Comparison of ENCODE assay signal across 12 cellular contexts in the genomic region with DNA sequence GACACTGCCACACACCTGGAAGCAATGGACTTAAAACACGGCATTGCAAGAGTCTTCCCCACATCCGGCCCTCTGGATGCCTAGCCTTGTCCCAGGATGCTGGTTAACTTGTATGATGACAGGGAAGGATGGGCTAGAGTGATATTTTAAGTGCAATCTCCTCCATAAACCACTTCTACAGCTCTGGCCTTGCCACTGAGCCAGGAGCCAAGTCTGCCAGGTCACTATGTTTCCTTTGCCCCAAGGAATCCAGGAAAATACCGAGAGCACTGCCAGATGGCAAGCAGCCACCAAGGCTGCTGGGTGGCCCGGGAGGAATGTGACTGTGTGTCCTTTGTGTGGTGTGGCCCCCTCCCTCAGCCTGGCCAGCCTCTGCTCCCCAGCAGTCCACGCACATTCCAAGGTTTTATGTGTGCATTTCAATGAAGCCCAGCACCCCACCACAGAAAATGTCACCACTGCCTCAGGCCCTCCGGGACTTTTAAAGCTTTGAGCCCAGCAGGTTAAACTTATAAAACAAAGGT.
A peak's percentile ranks its signal among the peaks of the same experiment; 100 is the strongest.
DNase-seq lines count a peak whose midpoint lies in the region; ATAC-seq and TF ChIP-seq lines count a peak whose summit lies in the region.
"Had no signal": no experiment of that assay in that cellular context is flagged by ENCODE, and none has a peak within 500 bp of the region (broad histone marks: within the 10 kb centered on the region; RNA-seq: fewer than 3 reads in every experiment).

No MANE protein-coding gene starts in this region.

- ATAC-seq in HG03457 (IDR thresholded peaks at IDR 0.05; ENCODE audit: unreplicated experiment), result no peak
- no peak for ATAC-seq in HG02610 (IDR thresholded peaks at IDR 0.05; ENCODE audit: unreplicated experiment)
- ATAC-seq: natural killer cell had no signal

- no peaks in the 10 kb centered on the region for H3K9me3 Mint-ChIP-seq in MCF 10A (ENCODE audit: unreplicated experiment)
- H3K9me3 Mint-ChIP-seq in endodermal cell, result no peaks in the 10 kb centered on the region
- H3K9me3 Mint-ChIP-seq: activated naive CD4-positive, alpha-beta T cell treated with anti-CD3 and anti-CD28 coated beads, Interleukin-2, amount 50 U/mL, for 24 hours; natural killer cell had no signal

- H3K4me1 ChIP-seq in mammary epithelial cell (ENCODE audit: insufficient read depth, low read length), result no peaks in the 10 kb centered on the region
- no peaks in the 10 kb centered on the region for H3K4me1 ChIP-seq in endodermal cell (ENCODE audit: control insufficient read depth, insufficient read depth, low read length)

- CTCF ChIA-PET in MCF 10A (lab: Yijun Ruan, JAX), result interaction anchor here (0.8 kb wide), 1 partner anchor 125 kb away, joined by 3 read pairs; no protein-coding TSS in a partner anchor
- CTCF ChIA-PET in mammary epithelial cell (lab: Charles Lee; ENCODE audit: low non-redundant PET), result no interaction called here

- H2AFZ ChIP-seq in mammary epithelial cell (ENCODE audit: low read depth, low read length), result no peak overlapping the region

- POLR2A ChIA-PET in MCF 10A (lab: Yijun Ruan, JAX), result interaction anchor here (0.6 kb wide), 1 partner anchor 14 kb away, joined by 4 read pairs; no protein-coding TSS in a partner anchor

- DNase-seq in MCF 10A (ENCODE audit: unreplicated experiment) (peak; percentile 56), mammary epithelial cell (no peak), endodermal cell (peak; percentile 69), medulla oblongata (ENCODE audit: extremely low spot score) (peak; percentile 57), NCI-H1436 treated with DMSO at 0.1 percent for 48 hours (lab: John Stamatoyannopoulos, UW) (no peak), NCI-H1436 (lab: John Stamatoyannopoulos, UW) (no peak)
- DNase-seq: natural killer cell, NCI-H82 had no signal

- H3K36me3 Mint-ChIP-seq in MCF 10A (ENCODE audit: insufficient read depth, unreplicated experiment), result no peaks in the 10 kb centered on the region
- no peaks in the 10 kb centered on the region for H3K36me3 Mint-ChIP-seq in endodermal cell (ENCODE audit: low read depth)
- H3K36me3 Mint-ChIP-seq: activated naive CD4-positive, alpha-beta T cell treated with anti-CD3 and anti-CD28 coated beads, Interleukin-2, amount 50 U/mL, for 24 hours; natural killer cell had no signal

- 0% methylated on average over 6 of the region's 6 CpGs for WGBS in mammary epithelial cell (ENCODE audit: low coverage, missing lambda C conversion rate)
- 71 to 80% methylated on average over 1 to 6 of the region's 6 CpGs for WGBS in endodermal cell (ENCODE audit: insufficient coverage in 1 of 2, insufficient read length in 1 of 2), 2 experiments

- H3K27ac ChIP-seq in mammary epithelial cell (ENCODE audit: insufficient read depth, low read depth, low read length) (no peak overlapping the region), endodermal cell (ENCODE audit: low read depth, low read length) (peak overlapping the region; percentile 12)

- H3K4me3 Mint-ChIP-seq in MCF 10A (ENCODE audit: unreplicated experiment) (peak overlapping the region; percentile 43), endodermal cell (no peak overlapping the region)
- H3K4me3 Mint-ChIP-seq: activated naive CD4-positive, alpha-beta T cell treated with anti-CD3 and anti-CD28 coated beads, Interleukin-2, amount 50 U/mL, for 24 hours; B cell; natural killer cell had no signal

- H3K9me3 ChIP-seq in mammary epithelial cell (replicated peaks; ENCODE audit: insufficient read depth, low read length) (no peaks in the 10 kb centered on the region), endodermal cell (ENCODE audit: control insufficient read depth, low read length) (no peaks in the 10 kb centered on the region)

- H3K27me3 Mint-ChIP-seq in MCF 10A (ENCODE audit: insufficient read depth, unreplicated experiment) (no peaks in the 10 kb centered on the region), endodermal cell (ENCODE audit: insufficient read depth) (no peaks in the 10 kb centered on the region)
- H3K27me3 Mint-ChIP-seq: activated naive CD4-positive, alpha-beta T cell treated with anti-CD3 and anti-CD28 coated beads, Interleukin-2, amount 50 U/mL, for 24 hours; B cell had no signal

- in situ Hi-C loops in mammary epithelial cell (cut with MboI; ENCODE audit: low sequenced_read_pairs in 2 of 2), result no loop called here

- H3K4me2 ChIP-seq in mammary epithelial cell (ENCODE audit: insufficient read depth, low read depth, low read length), result no peak overlapping the region

- intact Hi-C loops in MCF 10A (cut with micrococcal nuclease) (no loop called here), mammary epithelial cell (cut with micrococcal nuclease) (no loop called here)

- dilution Hi-C loops in mammary epithelial cell (cut with HindIII; ENCODE audit: low sequenced_read_pairs), result no loop called here

- TF ChIP-seq CTCF in MCF 10A (IDR thresholded peaks at IDR 0.05; ENCODE audit: unreplicated experiment) (no peak), mammary epithelial cell (conservative IDR thresholded peaks at IDR 0.05 in 1 of 2, IDR thresholded peaks at IDR 0.05 in 1 of 2; ENCODE audit: extremely low read depth in 1 of 2, insufficient read depth in 1 of 2, low read depth in 1 of 2, low read length in 2 of 2) (no peak), endodermal cell (conservative IDR thresholded peaks at IDR 0.05) (no peak)

- no peaks in the 10 kb centered on the region for H3K36me3 ChIP-seq in mammary epithelial cell (ENCODE audit: insufficient read depth, low read length)
- no peaks in the 10 kb centered on the region for H3K36me3 ChIP-seq in endodermal cell (ENCODE audit: control insufficient read depth, insufficient read depth, low read length)

- peaks cover 11% of the 10 kb centered on the region for H3K4me1 Mint-ChIP-seq in MCF 10A (ENCODE audit: insufficient read depth, unreplicated experiment)
- H3K4me1 Mint-ChIP-seq in endodermal cell, result peaks cover 3% of the 10 kb centered on the region
- H3K4me1 Mint-ChIP-seq: activated naive CD4-positive, alpha-beta T cell treated with anti-CD3 and anti-CD28 coated beads, Interleukin-2, amount 50 U/mL, for 24 hours; B cell; natural killer cell had no signal

- no peaks in the 10 kb centered on the region for H3K27me3 ChIP-seq in mammary epithelial cell (ENCODE audit: insufficient read depth, low read length)
- no peaks in the 10 kb centered on the region for H3K27me3 ChIP-seq in endodermal cell (ENCODE audit: control insufficient read depth, insufficient read depth, low read length, poor library complexity, severe bottlenecking)

- no peaks in the 10 kb centered on the region for H4K20me1 ChIP-seq in mammary epithelial cell (ENCODE audit: insufficient read depth, low read length)

- no peak overlapping the region for H3K4me3 ChIP-seq in mammary epithelial cell (replicated peaks in 1 of 3; ENCODE audit: insufficient read depth in 1 of 3, low read depth in 2 of 3, low read length in 3 of 3)
- H3K4me3 ChIP-seq in endodermal cell (ENCODE audit: low read length), result no peak overlapping the region

- no peaks in the 10 kb centered on the region for H3K79me2 ChIP-seq in mammary epithelial cell (ENCODE audit: insufficient read depth, low read length)

- H3K27ac Mint-ChIP-seq in MCF 10A (ENCODE audit: low read depth, unreplicated experiment), result no peak overlapping the region
- no peak overlapping the region for H3K27ac Mint-ChIP-seq in endodermal cell
- H3K27ac Mint-ChIP-seq: activated naive CD4-positive, alpha-beta T cell treated with anti-CD3 and anti-CD28 coated beads, Interleukin-2, amount 50 U/mL, for 24 hours; B cell; natural killer cell had no signal

- H3K9ac ChIP-seq in mammary epithelial cell (ENCODE audit: insufficient read depth, low read length) (no peak overlapping the region), endodermal cell (ENCODE audit: extremely low read depth, low read length, poor library complexity, severe bottlenecking) (no peak overlapping the region)

- no TSS peak for BruUV-seq in MCF 10A (replicated peaks; lab: Mats Ljungman, UMichigan)
- BruUV-seq in mammary epithelial cell (replicated peaks; lab: Mats Ljungman, UMichigan), result no TSS peak

Comparison
In these comparisons a context has a peak if more than half of its experiments do, and no peak if none do; other contexts are left out.
1. DNase-seq: peak in MCF 10A (single experiment), endodermal cell (single experiment) and medulla oblongata (single experiment); none in mammary epithelial cell (single experiment), NCI-H1436 treated with DMSO at 0.1 percent for 48 hours (single experiment) and NCI-H1436 (single experiment).